ENCODE assay signal across 1 cellular context in the genomic region with DNA sequence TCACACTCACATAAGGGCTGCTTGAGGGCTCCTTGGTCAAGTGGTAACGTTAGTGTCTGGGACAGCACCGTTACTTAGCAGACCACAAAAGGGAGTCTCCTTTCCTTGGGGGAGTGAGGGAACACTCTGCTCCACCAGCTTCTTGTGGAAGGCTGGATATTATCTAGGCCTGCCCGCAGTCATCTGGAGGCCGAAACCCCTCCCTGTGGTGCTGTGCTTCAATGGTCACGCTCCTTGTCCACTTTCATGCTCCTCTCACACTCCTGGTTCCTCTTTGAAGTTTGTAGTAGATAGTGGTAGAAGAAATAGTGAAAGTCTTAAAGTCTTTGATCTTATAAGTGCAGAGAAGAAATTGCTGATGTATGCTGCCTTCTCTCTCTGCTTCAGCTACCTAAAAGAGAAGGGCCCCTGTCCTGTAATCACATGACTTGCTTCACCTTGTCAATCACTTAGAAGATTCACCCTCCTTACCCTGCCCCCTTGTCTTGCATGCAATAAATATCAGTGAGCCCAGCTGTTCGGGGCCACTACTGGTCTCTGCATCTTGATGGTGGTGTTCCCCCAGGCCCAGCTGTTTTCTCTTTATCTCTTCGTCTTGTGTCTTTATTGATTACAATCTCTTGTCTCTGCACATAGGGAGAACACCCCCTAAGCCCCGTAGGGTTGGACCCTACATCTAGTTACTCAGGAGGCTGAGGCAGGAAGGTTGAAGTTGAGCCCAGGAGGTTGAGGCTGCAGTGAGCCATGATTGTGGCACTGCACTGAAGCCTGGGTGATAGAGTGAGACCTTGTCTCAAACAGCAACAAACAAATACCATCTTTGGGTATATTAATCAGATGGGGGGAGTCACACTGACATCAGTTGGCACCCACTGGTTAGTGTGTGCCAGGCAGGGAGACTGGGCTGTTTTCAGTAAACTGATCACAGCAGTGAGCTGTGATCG.
TF ChIP-seq lines count a peak whose summit lies in the region.

No MANE protein-coding gene starts in this region.

TF ChIP-seq in WTC11, 78 proteins besides CTCF, POLR2A, EP300 and RAD21:
- no peak for TF ChIP-seq AR (CRISPR knock-in tag; IDR thresholded peaks at IDR 0.05)
- TF ChIP-seq SMAD3 (CRISPR knock-in tag; IDR thresholded peaks at IDR 0.05; ENCODE audit: borderline replicate concordance) = no peak
- TF ChIP-seq GABPB1 (CRISPR knock-in tag; IDR thresholded peaks at IDR 0.05) = no peak
- TF ChIP-seq MYBL2 (CRISPR knock-in tag; IDR thresholded peaks at IDR 0.05) = no peak
- TF ChIP-seq ZBTB21 (CRISPR knock-in tag; IDR thresholded peaks at IDR 0.05; ENCODE audit: borderline replicate concordance) = no peak
- no peak for TF ChIP-seq ZNF317 (CRISPR knock-in tag; IDR thresholded peaks at IDR 0.05; ENCODE audit: borderline replicate concordance, low read depth)
